In the genomic region with DNA sequence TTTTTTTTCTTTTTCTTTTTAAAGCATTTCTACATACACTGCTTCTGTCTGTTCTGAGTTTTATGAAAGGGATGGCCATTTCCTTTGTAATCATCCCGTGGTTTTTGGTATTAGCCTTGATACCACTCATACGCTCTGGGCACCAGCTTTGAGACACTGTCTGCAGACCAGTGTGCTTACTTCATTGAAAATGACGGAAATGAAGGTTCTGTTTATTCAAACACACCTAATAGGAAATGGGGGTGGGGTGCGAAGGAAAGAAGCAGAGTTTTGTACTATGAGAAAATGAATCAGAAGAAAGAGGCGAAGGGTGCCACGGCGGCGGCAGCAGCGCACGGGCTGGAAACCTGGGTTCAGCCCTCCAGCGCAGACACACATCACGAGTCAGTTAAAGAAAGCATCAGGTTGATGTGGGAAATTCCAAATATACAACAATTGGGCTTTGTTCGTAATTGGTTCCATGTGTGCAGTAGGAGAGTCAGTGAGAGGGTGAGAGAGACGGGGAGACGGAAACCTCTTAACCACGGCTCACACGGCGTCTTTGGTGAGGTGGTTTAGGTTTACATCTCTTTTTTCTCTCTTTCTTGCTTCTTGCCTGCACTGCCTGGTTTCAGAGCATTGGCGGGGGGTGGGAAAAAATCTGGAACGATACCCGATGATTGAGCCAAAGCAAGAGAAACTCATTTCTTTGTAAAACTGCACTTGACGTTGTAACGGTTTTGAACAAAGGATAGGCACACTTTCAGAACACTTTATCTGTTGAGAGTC, we compare ENCODE assay signal across 9 cellular contexts.
A peak's percentile ranks its signal among the peaks of the same experiment; 100 is the strongest.
DNase-seq lines count a peak whose midpoint lies in the region; ATAC-seq and TF ChIP-seq lines count a peak whose summit lies in the region.
"Had no signal": no experiment of that assay in that cellular context is flagged by ENCODE, and none has a peak within 500 bp of the region (broad histone marks: within the 10 kb centered on the region; RNA-seq: fewer than 3 reads in every experiment).

No MANE protein-coding gene starts in this region.

- peaks cover 0 to 5% of the 10 kb centered on the region in 2 donors for H3K4me1 ChIP-seq in thyroid gland

- intact Hi-C loops in thyroid gland (cut with DNase I): no loop called here

- H3K27ac ChIP-seq in thyroid gland: peak overlapping the region in 1 of 3 donors; percentile 15
- H3K27ac ChIP-seq: epithelial cell of prostate had no signal

- H3K4me1 Mint-ChIP-seq in memory B cell: peaks cover 23% of the 10 kb centered on the region

- no peaks in the 10 kb centered on the region for H3K27me3 ChIP-seq in thyroid gland

- no peak for TF ChIP-seq POLR2A in thyroid gland (IDR thresholded peaks at IDR 0.05)

- H3K4me3 ChIP-seq in thyroid gland (replicated peaks in 1 of 3): no peak overlapping the region

- 38 to 40% methylated on average over 23 of the region's 23 CpGs for WGBS in thyroid gland, 2 donors

- DNase-seq in NCI-H1092 treated with DMSO at 0.1 percent for 48 hours (lab: John Stamatoyannopoulos, UW) (peak; percentile 30), NCI-H1092 (lab: John Stamatoyannopoulos, UW) (no peak), SW480 (ENCODE audit: low spot score) (peak; percentile 20), memory B cell (ENCODE audit: low spot score in 2 of 2) (no peak), mucosa of gallbladder (ENCODE audit: low spot score) (no peak), thyroid gland (no peak)
- DNase-seq in activated naive CD8-positive, alpha-beta T cell treated with anti-CD3 and anti-CD28 coated beads, Interleukin-2, amount 50 U/mL, for 16 hours (ENCODE audit: low read depth, low spot score): peak; percentile 67
- DNase-seq in stimulated activated CD8-positive, alpha-beta memory T cell treated with anti-CD3 and anti-CD28 coated beads, Interleukin-4, amount 100 ng/mL, for 4 hours (ENCODE audit: low read depth in 2 of 2, low spot score in 1 of 2): peak; percentile 20 to 43

- peak; percentile 80 for ATAC-seq in memory B cell (ENCODE audit: low read depth)

- H3K36me3 Mint-ChIP-seq in memory B cell: no peaks in the 10 kb centered on the region

- no peaks in the 10 kb centered on the region for H3K9me3 ChIP-seq in thyroid gland

- TF ChIP-seq CTCF in thyroid gland (IDR thresholded peaks at IDR 0.05): no peak

- no peaks in the 10 kb centered on the region for H3K36me3 ChIP-seq in thyroid gland

- H3K9me3 Mint-ChIP-seq in memory B cell: no peaks in the 10 kb centered on the region

- H3K27me3 Mint-ChIP-seq in memory B cell: peaks cover 17% of the 10 kb centered on the region

- peak overlapping the region; percentile 79 for H3K27ac Mint-ChIP-seq in memory B cell

- H3K4me3 Mint-ChIP-seq in memory B cell: peak overlapping the region; percentile 75

Comparison
In these comparisons a context has a peak if more than half of its experiments do, and no peak if none do; other contexts are left out.
1. DNase-seq: peak in NCI-H1092 treated with DMSO at 0.1 percent for 48 hours (single experiment), SW480 (single experiment), activated naive CD8-positive, alpha-beta T cell treated with anti-CD3 and anti-CD28 coated beads, Interleukin-2, amount 50 U/mL, for 16 hours (single experiment) and stimulated activated CD8-positive, alpha-beta memory T cell treated with anti-CD3 and anti-CD28 coated beads, Interleukin-4, amount 100 ng/mL, for 4 hours (2 of 2); none in NCI-H1092 (single experiment), memory B cell (0 of 2), mucosa of gallbladder (single experiment) and thyroid gland (0 of 2).